Comparison of ENCODE assay signal across 7 cellular contexts in genomic region chr9:137077010-137077747, GRCh38. TPM values are rescaled to one million over a fixed set of nuclear protein-coding genes. Genes with fewer than 3 reads are reported as not detected.
DNase-seq lines count a peak whose midpoint lies in the region; ATAC-seq and TF ChIP-seq lines count a peak whose summit lies in the region.

UAP1L1 (plus strand) TSS chr9:137077517; CDS start chr9:137077533, 16 bp downstream.

- H3K27me3 ChIP-seq in neutrophil (peaks cover 60% of the 10 kb centered on the region), aorta (ENCODE audit: control insufficient read depth in 1 of 2, insufficient read depth in 2 of 2, low read length in 1 of 2) (no peaks in the 10 kb centered on the region)

- WGBS in aorta, 2 donors: 2 to 4% methylated on average over 34 to 87 of the region's 87 CpGs

- no peak for TF ChIP-seq CTCF in glutamatergic neuron (IDR thresholded peaks at IDR 0.05; ENCODE audit: partially characterized antibody, unreplicated experiment)
- TF ChIP-seq CTCF in neutrophil (IDR thresholded peaks at IDR 0.05): no peak

- DNase-seq in activated naive CD4-positive, alpha-beta T cell treated with anti-CD3 and anti-CD28 coated beads, Interleukin-2, amount 50 U/mL, for 16 hours: peak; percentile 45
- DNase-seq in glutamatergic neuron (peak; percentile 65), aorta (peak; percentile 88 to 91)

- H3K27me3 Mint-ChIP-seq in glutamatergic neuron (ENCODE audit: unreplicated experiment): peaks cover 12% of the 10 kb centered on the region

- peaks cover 39 to 40% of the 10 kb centered on the region in 2 experiments for H3K4me1 ChIP-seq in neutrophil (ENCODE audit: control insufficient read depth in 1 of 2, insufficient read depth in 1 of 2, low read depth in 1 of 2, low read length in 1 of 2)
- H3K4me1 ChIP-seq in aorta (ENCODE audit: control insufficient read depth in 1 of 2, insufficient read depth in 2 of 2, low read length in 2 of 2): no peaks in the 10 kb centered on the region

- H3K4me3 Mint-ChIP-seq in glutamatergic neuron (ENCODE audit: unreplicated experiment): no peak within 1 kb of the TSS

- peak within 1 kb of the TSS; percentile 28 to 32 for H3K4me3 ChIP-seq in neutrophil (ENCODE audit: low read depth in 1 of 2, low read length in 1 of 2)
- peak within 1 kb of the TSS; percentile 66 to 75 for H3K4me3 ChIP-seq in aorta (ENCODE audit: low read length in 2 of 2)

- H3K27ac Mint-ChIP-seq in glutamatergic neuron (ENCODE audit: unreplicated experiment): no peak within 1 kb of the TSS

- no peaks in the 10 kb centered on the region for H3K4me1 Mint-ChIP-seq in glutamatergic neuron (ENCODE audit: low read depth, unreplicated experiment)

- H3K36me3 ChIP-seq in neutrophil (no peaks in the 10 kb centered on the region), aorta (ENCODE audit: control insufficient read depth in 1 of 2, insufficient read depth in 2 of 2, low read length in 1 of 2) (no peaks in the 10 kb centered on the region)

- H3K9me3 ChIP-seq in neutrophil (no peaks in the 10 kb centered on the region), aorta (ENCODE audit: control insufficient read depth, low read length) (no peaks in the 10 kb centered on the region)

- H3K9me3 Mint-ChIP-seq in glutamatergic neuron (ENCODE audit: unreplicated experiment): peaks cover 8% of the 10 kb centered on the region

- peak; percentile 71 for ATAC-seq in HG02798 (IDR thresholded peaks at IDR 0.05; ENCODE audit: poor library complexity, unreplicated experiment)
- peak; percentile 75 for ATAC-seq in aorta (ENCODE audit: low FRiP score)

- H3K27ac ChIP-seq in neutrophil: no peak within 1 kb of the TSS
- H3K27ac ChIP-seq in aorta (ENCODE audit: low read depth in 1 of 2, low read length in 2 of 2): no peak within 1 kb of the TSS

- peak; percentile 71 for TF ChIP-seq POLR2A in GM15510 (IDR thresholded peaks at IDR 0.05; ENCODE audit: borderline replicate concordance, extremely low read depth, insufficient read length)

- no peaks in the 10 kb centered on the region for H3K36me3 Mint-ChIP-seq in glutamatergic neuron (ENCODE audit: unreplicated experiment)

- intact Hi-C loops in aorta (cut with DNase I): no loop called here

TF ChIP-seq in PFSK-1, 5 proteins besides CTCF, POLR2A, EP300 and RAD21:
- TF ChIP-seq POLR2AphosphoS5 (IDR thresholded peaks at IDR 0.05; ENCODE audit: low read depth, low read length) (peak; percentile 33; the same call in 1 of the 2 replicates), REST (IDR thresholded peaks at IDR 0.05; ENCODE audit: insufficient read depth in 1 of 2, low read depth in 2 of 2, low read length in 2 of 2) (0 out of 4 replicates have a peak, but pooled peaks of 1 of the 2 experiments have one; percentile 39), SIN3A (IDR thresholded peaks at IDR 0.05; ENCODE audit: borderline replicate concordance, insufficient read depth, low read length) (no peak), FOXP2 (optimal IDR thresholded peaks at IDR 0.05; ENCODE audit: borderline replicate concordance, extremely low read depth, extremely low read length, insufficient read depth) (no peak)

RNA-seq across cellular contexts. Expression of gene UAP1L1, which starts in this region (rescaled TPM):
- polyA plus RNA-seq in PFSK-1 (2012; ENCODE audit: insufficient read length, low read depth): 97.6 TPM
- total RNA-seq in glutamatergic neuron (ENCODE audit: unreplicated experiment) (5.1 TPM), aorta (10 to 100 TPM in 1 of 2 donors, 1 to 10 TPM in 1; 7.9 to 20.6 TPM)
- polyA plus RNA-seq in aorta: 10 to 100 TPM in 1 of 2 donors, 1 to 10 TPM in 1; 4.1 to 13.2 TPM
